Comparison of ENCODE assay signal across 1 cellular context in the genomic region with DNA sequence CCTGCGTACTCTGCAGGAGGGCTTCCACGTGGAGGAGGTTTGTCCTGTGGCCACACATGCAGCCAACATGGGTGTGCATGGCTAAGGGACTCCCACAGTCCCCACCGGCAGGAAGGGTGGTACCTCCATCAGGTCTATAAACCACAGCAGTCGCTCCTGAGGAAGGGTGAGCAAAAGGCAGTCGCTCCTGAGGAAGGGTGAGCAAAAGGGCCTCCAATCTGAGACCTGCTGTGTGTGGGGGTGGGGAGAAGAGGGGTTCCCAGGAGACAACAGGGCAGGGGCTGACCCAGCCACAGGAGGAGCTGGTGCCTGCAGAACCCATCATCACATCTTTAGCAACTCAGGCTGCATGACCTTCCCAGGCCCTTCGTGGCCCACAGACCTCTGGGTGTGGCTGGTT.
TF ChIP-seq lines count a peak whose summit lies in the region.

No MANE protein-coding gene starts in this region.

TF ChIP-seq in IMR-90, 13 proteins besides CTCF, POLR2A, EP300 and RAD21:
- TF ChIP-seq, protein P1, sequence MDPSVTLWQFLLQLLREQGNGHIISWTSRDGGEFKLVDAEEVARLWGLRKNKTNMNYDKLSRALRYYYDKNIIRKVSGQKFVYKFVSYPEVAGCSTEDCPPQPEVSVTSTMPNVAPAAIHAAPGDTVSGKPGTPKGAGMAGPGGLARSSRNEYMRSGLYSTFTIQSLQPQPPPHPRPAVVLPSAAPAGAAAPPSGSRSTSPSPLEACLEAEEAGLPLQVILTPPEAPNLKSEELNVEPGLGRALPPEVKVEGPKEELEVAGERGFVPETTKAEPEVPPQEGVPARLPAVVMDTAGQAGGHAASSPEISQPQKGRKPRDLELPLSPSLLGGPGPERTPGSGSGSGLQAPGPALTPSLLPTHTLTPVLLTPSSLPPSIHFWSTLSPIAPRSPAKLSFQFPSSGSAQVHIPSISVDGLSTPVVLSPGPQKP (IDR thresholded peaks at IDR 0.05; ENCODE audit: borderline replicate concordance, low read depth, low read length): no peak
- TF ChIP-seq MAFK (IDR thresholded peaks at IDR 0.05; ENCODE audit: low read depth, low read length) (no peak), CHD1 (IDR thresholded peaks at IDR 0.05; ENCODE audit: low read depth, low read length) (no peak), NFE2L2 (IDR thresholded peaks at IDR 0.05; ENCODE audit: low read depth, low read length) (no peak), BHLHE40 (IDR thresholded peaks at IDR 0.05; ENCODE audit: low read depth, low read length) (no peak), MXI1 (IDR thresholded peaks at IDR 0.05; ENCODE audit: borderline replicate concordance, low read depth, low read length) (no peak), RFX5 (IDR thresholded peaks at IDR 0.05; ENCODE audit: low read depth, low read length) (no peak), FOS (IDR thresholded peaks at IDR 0.05; ENCODE audit: low read depth, low read length) (no peak), MAZ (IDR thresholded peaks at IDR 0.05; ENCODE audit: borderline replicate concordance, low read depth, low read length) (no peak), SMC3 (IDR thresholded peaks at IDR 0.05; ENCODE audit: low read depth, low read length) (no peak), CEBPB (IDR thresholded peaks at IDR 0.05; ENCODE audit: low read depth, low read length) (no peak), RCOR1 (IDR thresholded peaks at IDR 0.05; ENCODE audit: insufficient replicate concordance, low read length) (no peak)
- TF ChIP-seq, protein P2, sequence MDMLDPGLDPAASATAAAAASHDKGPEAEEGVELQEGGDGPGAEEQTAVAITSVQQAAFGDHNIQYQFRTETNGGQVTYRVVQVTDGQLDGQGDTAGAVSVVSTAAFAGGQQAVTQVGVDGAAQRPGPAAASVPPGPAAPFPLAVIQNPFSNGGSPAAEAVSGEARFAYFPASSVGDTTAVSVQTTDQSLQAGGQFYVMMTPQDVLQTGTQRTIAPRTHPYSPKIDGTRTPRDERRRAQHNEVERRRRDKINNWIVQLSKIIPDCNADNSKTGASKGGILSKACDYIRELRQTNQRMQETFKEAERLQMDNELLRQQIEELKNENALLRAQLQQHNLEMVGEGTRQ (IDR thresholded peaks at IDR 0.05; ENCODE audit: low read depth, low read length): no peak
